8 cellular contexts compared by ENCODE assay signal in the genomic region with DNA sequence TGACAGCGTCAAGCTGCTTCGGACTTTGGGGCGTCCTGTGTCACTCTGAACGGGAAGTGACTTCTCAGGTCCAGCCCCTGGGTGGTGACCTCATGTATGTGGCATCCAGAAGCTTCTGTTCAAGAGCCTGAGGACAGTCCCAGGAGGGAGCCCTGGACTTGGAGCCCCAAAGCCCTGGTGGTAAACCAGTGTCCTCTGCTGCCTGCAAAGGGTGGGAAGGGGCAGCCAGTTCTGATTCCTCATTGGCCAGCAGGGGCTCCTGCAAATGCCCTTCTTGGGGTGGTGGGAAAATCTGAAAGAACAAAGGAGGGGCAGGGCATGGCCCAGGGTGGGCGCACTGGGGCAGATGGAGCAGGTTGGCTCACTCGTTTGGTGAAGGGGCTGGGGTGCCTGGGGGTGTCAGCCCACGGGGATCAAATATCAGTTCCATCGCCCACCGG. TPM values are rescaled to one million over a fixed set of nuclear protein-coding genes. Genes with fewer than 3 reads are reported as not detected.
DNase-seq lines count a peak whose midpoint lies in the region; ATAC-seq lines count a peak whose summit lies in the region.

No MANE protein-coding gene starts in this region.

- no peak overlapping the region for H3K4me3 ChIP-seq in H7 (ENCODE audit: insufficient read depth, low read depth, low read length)

- DNase-seq in H7, result peak; percentile 61
- DNase-seq in T1000 (lab: John Stamatoyannopoulos, UW), result peak; percentile 21
- peak; percentile 69 for DNase-seq in left cardiac atrium
- no peak for DNase-seq in sciatic nerve (ENCODE audit: low spot score)
- DNase-seq in NCI-H2081 (lab: John Stamatoyannopoulos, UW), result no peak
- DNase-seq in NAMALWA (ENCODE audit: low spot score), result no peak
- DNase-seq in stimulated activated CD4-positive, alpha-beta T cell treated with anti-CD3 and anti-CD28 coated beads, Interleukin-1b, Interleukin-23, amount 100 ng/mL, for 48 hours, result no peak

- intact Hi-C loops in left cardiac atrium (cut with DNase I) (loop anchor here in 1 of 2 donors (5.0 kb wide), 2 partner anchors 218 to 528 kb away; no protein-coding TSS in a partner anchor), sciatic nerve (cut with DNase I) (loop anchor here (5.0 kb wide), 1 partner anchor 233 kb away; the partner anchor contains the start of gene TAF1C)

- ATAC-seq in left cardiac atrium, result peak in 1 of 2 donors; percentile 11
- peak; percentile 6 for ATAC-seq in sciatic nerve
- no peak for ATAC-seq in HG02981 (IDR thresholded peaks at IDR 0.05; ENCODE audit: unreplicated experiment)

- peaks cover 1% of the 10 kb centered on the region; the same call in 1 of the 2 replicates for H3K27me3 ChIP-seq in H7 (ENCODE audit: control insufficient read depth, insufficient read depth, low read length)

- H3K36me3 ChIP-seq in H7 (replicated peaks; ENCODE audit: control insufficient read depth, insufficient read depth, low read length), result 0 out of 2 replicates have a peak, but pooled peaks cover 1% of the 10 kb centered on the region

RNA-seq across cellular contexts. Expression of gene OSGIN1, which starts 1.6 kb away (rescaled TPM):
- 1.3 and 1.6 TPM in 2 replicates for total RNA-seq in H7 (2014; rRNA removed; shearing (Covaris generic))
- total RNA-seq in left cardiac atrium, result 1 to 10 TPM; 7.0 to 8.3 TPM
- 11.5 TPM for total RNA-seq in sciatic nerve

RNA-seq across cellular contexts. Expression of gene NECAB2, which starts 13.4 kb away (rescaled TPM):
- 0.55 and 1.2 TPM in 2 replicates for total RNA-seq in H7 (2014; rRNA removed; shearing (Covaris generic))
- total RNA-seq in left cardiac atrium (under 1 TPM in 1 of 2 donors, not detected in 1; 0.91 TPM), sciatic nerve (0.80 TPM)

RNA-seq across cellular contexts. Expression of gene MLYCD, which starts 55.7 kb away (rescaled TPM):
- total RNA-seq in H7 (2014; rRNA removed; shearing (Covaris generic)), result 2.2 and 2.3 TPM in 2 replicates
- total RNA-seq in left cardiac atrium (10 to 100 TPM; 27.0 to 36.3 TPM), sciatic nerve (8.2 TPM)

Comparison
In these comparisons a context has a peak if more than half of its experiments do, and no peak if none do; other contexts are left out.
1. DNase-seq: peak in H7 (single experiment), T1000 (single experiment) and left cardiac atrium (single experiment); none in sciatic nerve (single experiment), NCI-H2081 (0 of 2), NAMALWA (single experiment) and stimulated activated CD4-positive, alpha-beta T cell treated with anti-CD3 and anti-CD28 coated beads, Interleukin-1b, Interleukin-23, amount 100 ng/mL, for 48 hours (single experiment).